Comparison of ENCODE assay signal across 21 cellular contexts in the genomic region with DNA sequence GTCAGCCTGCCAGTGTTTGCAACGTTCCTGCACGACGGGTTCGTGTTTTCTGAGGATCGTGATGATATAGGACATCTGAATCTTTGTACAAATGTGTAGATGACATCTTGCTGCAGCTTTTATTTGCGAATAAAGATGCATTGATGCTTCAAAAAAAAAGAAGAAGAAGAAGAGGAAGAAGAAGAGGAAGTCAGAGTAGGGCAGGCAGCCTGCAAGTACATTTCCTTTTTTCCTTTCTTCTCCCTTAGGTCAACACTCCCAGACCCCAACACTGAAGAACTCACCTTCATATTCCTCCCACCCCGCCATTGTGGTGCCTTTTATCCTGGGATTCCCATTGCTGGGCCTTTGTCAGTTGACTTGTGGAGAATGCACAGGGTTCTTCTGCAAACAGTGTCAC.
"Had no signal": no experiment of that assay in that cellular context is flagged by ENCODE, and none has a peak within 500 bp of the region (broad histone marks: within the 10 kb centered on the region; RNA-seq: fewer than 3 reads in every experiment).

No MANE protein-coding gene starts in this region.

- H3K9me3 ChIP-seq: SJSA1 had no signal

- ATAC-seq: activated naive CD4-positive, alpha-beta T cell treated with anti-CD3 and anti-CD28 coated beads, Interleukin-2, amount 50 U/mL, for 72 hours; activated naive CD8-positive, alpha-beta T cell treated with anti-CD3 and anti-CD28 coated beads, Interleukin-2, amount 50 U/mL, for 24 hours; activated T-cell treated with anti-CD3 and anti-CD28 coated beads, Interleukin-2, amount 50 U/mL, for 4 hours; SK-N-SH treated with all-trans-retinoic acid at 6 μM for 48 hours had no signal

- H3K36me3 ChIP-seq: SJSA1 had no signal

- H3K27me3 ChIP-seq: SJSA1 had no signal

- H3K4me1 ChIP-seq: SJSA1 had no signal

- H3K4me3 ChIP-seq: SJSA1 had no signal

- DNase-seq: activated CD4-positive, alpha-beta memory T cell treated with anti-CD3 and anti-CD28 coated beads for 36 hours; activated CD4-positive, alpha-beta T cell treated with anti-CD3 and anti-CD28 coated beads for 1 hour; activated CD4-positive, alpha-beta T cell treated with anti-CD3 and anti-CD28 coated beads, Interleukin-2, amount 10 ng/mL, durations not matched to agents 7 days and 5 days; activated CD8-positive, alpha-beta memory T cell treated with anti-CD3 and anti-CD28 coated beads for 24 hours; activated effector memory CD4-positive, alpha-beta T cell treated with anti-CD3 and anti-CD28 coated beads, Interleukin-2, amount 50 U/mL, for 16 hours; activated naive CD4-positive, alpha-beta T cell treated with Interleukin-2 at 50 U/mL for 16 hours; activated naive CD8-positive, alpha-beta T cell treated with anti-CD3 and anti-CD28 coated beads, Interleukin-2, amount 50 U/mL, for 24 hours; activated T-cell treated with anti-CD3 and anti-CD28 coated beads, Interleukin-2, amount 50 U/mL, for 4 hours; amniotic stem cell; NCI-H1048; NCI-H146; NCI-H187 treated with DMSO at 0.1 percent for 48 hours; NCI-H2081 treated with DMSO at 0.1 percent for 48 hours; NCI-H446; RPMI8226; SHP77; SW 1271 had no signal

- H3K9ac ChIP-seq: KMS-11 had no signal

- H3K4me2 ChIP-seq: KMS-11 had no signal

- H3K27ac ChIP-seq: KMS-11, SJSA1 had no signal
